Comparison of ENCODE assay signal across 19 cellular contexts in genomic region chr1:65979645-65980044, GRCh38.
"Had no signal": no experiment of that assay in that cellular context is flagged by ENCODE, and none has a peak within 500 bp of the region (broad histone marks: within the 10 kb centered on the region; RNA-seq: fewer than 3 reads in every experiment).

No MANE protein-coding gene starts in this region.

- DNase-seq: activated CD4-positive, alpha-beta T cell treated with anti-CD3 and anti-CD28 coated beads, Interleukin-2, amount 50 U/mL, for 1 hour; activated CD8-positive, alpha-beta memory T cell treated with anti-CD3 and anti-CD28 coated beads, Interleukin-2, amount 50 U/mL, for 4 hours; activated effector memory CD4-positive, alpha-beta T cell treated with Interleukin-2 at 50 U/mL for 16 hours; activated naive CD4-positive, alpha-beta T cell treated with anti-CD3 and anti-CD28 coated beads, Interleukin-2, amount 10 ng/mL, durations not matched to agents 7 days and 5 days; activated T-cell treated with anti-CD3 and anti-CD28 coated beads, Interleukin-2, amount 50 U/mL, for 48 hours; effector CD4-positive, alpha-beta T cell; gastrocnemius medialis; heart left ventricle; immature natural killer cell; mesenchymal stem cell; ovary; right lobe of liver; stimulated activated CD4-positive, alpha-beta T cell treated with anti-CD3 and anti-CD28 coated beads, Interleukin-4, amount 100 ng/mL, for 1 hour; stomach; T1000; thyroid gland had no signal

- H3K4me1 Mint-ChIP-seq: activated naive CD4-positive, alpha-beta T cell treated with anti-CD3 and anti-CD28 coated beads, Interleukin-2, amount 10 ng/mL, durations not matched to agents 7 days and 5 days; immature natural killer cell had no signal

- H3K4me3 ChIP-seq: coronary artery, gastrocnemius medialis, heart left ventricle, ovary, right lobe of liver, smooth muscle cell, stomach, thyroid gland had no signal

- H3K4me1 ChIP-seq: gastrocnemius medialis, heart left ventricle, right lobe of liver, stomach, thyroid gland had no signal

- H3K36me3 ChIP-seq: gastrocnemius medialis, heart left ventricle, ovary, right lobe of liver, stomach, thyroid gland had no signal

- H3K36me3 Mint-ChIP-seq: activated naive CD4-positive, alpha-beta T cell treated with anti-CD3 and anti-CD28 coated beads, Interleukin-2, amount 10 ng/mL, durations not matched to agents 7 days and 5 days; immature natural killer cell had no signal

- H3K4me2 ChIP-seq: smooth muscle cell had no signal

- H3K27ac ChIP-seq: coronary artery, gastrocnemius medialis, heart left ventricle, ovary, right lobe of liver, stomach, thyroid gland had no signal

- H3K4me3 Mint-ChIP-seq: activated naive CD4-positive, alpha-beta T cell treated with anti-CD3 and anti-CD28 coated beads, Interleukin-2, amount 10 ng/mL, durations not matched to agents 7 days and 5 days; immature natural killer cell; natural killer cell treated with Interleukin-12 subunit alpha and Interleukin-12 subunit beta and Interleukin-15 and Interleukin-18, amount 100 ng/mL, for 72 hours had no signal

- H3K27ac Mint-ChIP-seq: activated naive CD4-positive, alpha-beta T cell treated with anti-CD3 and anti-CD28 coated beads, Interleukin-2, amount 10 ng/mL, durations not matched to agents 7 days and 5 days; immature natural killer cell; natural killer cell treated with Interleukin-12 subunit alpha and Interleukin-12 subunit beta and Interleukin-15 and Interleukin-18, amount 100 ng/mL, for 72 hours had no signal

- H3K9me3 ChIP-seq: gastrocnemius medialis, ovary, thyroid gland had no signal

- H3K27me3 ChIP-seq: gastrocnemius medialis, ovary, right lobe of liver, stomach, thyroid gland had no signal
